8 cellular contexts compared by ENCODE assay signal in genomic region chr3:127775398-127776109, GRCh38. TPM values are rescaled to one million over a fixed set of nuclear protein-coding genes. Genes with fewer than 3 reads are reported as not detected.
DNase-seq lines count a peak whose midpoint lies in the region; ATAC-seq, FAIRE-seq and TF ChIP-seq lines count a peak whose summit lies in the region.

No MANE protein-coding gene starts in this region.

- H3K4me3 Mint-ChIP-seq in effector memory CD8-positive, alpha-beta T cell: no peak overlapping the region
- peak overlapping the region; percentile 53 for H3K4me3 Mint-ChIP-seq in osteocyte (ENCODE audit: unreplicated experiment)

- no peaks in the 10 kb centered on the region for H3K36me3 Mint-ChIP-seq in effector memory CD8-positive, alpha-beta T cell (ENCODE audit: insufficient read depth)
- H3K36me3 Mint-ChIP-seq in osteocyte (ENCODE audit: unreplicated experiment): peaks cover 12% of the 10 kb centered on the region

- H3K27me3 Mint-ChIP-seq in effector memory CD8-positive, alpha-beta T cell: peaks cover 6 to 12% of the 10 kb centered on the region in 2 donors
- no peaks in the 10 kb centered on the region for H3K27me3 Mint-ChIP-seq in osteocyte (ENCODE audit: unreplicated experiment)

- no peak for ATAC-seq in effector memory CD8-positive, alpha-beta T cell (replicated peaks)
- ATAC-seq in HG02852 (IDR thresholded peaks at IDR 0.05; ENCODE audit: unreplicated experiment) (no peak), GM21360 (IDR thresholded peaks at IDR 0.05; ENCODE audit: unreplicated experiment) (no peak), HG02763 (IDR thresholded peaks at IDR 0.05; ENCODE audit: unreplicated experiment) (no peak)

- H3K27ac Mint-ChIP-seq in effector memory CD8-positive, alpha-beta T cell: peak overlapping the region; percentile 63 to 86
- peak overlapping the region; percentile 95 for H3K27ac Mint-ChIP-seq in osteocyte (ENCODE audit: unreplicated experiment)

- H3K4me1 Mint-ChIP-seq in effector memory CD8-positive, alpha-beta T cell (ENCODE audit: low read depth in 2 of 2): peaks cover 5 to 7% of the 10 kb centered on the region in 2 donors
- H3K4me1 Mint-ChIP-seq in osteocyte (ENCODE audit: unreplicated experiment): peaks cover 73% of the 10 kb centered on the region

- DNase-seq in GM18507 (ENCODE audit: extremely low spot score, insufficient read length, low read depth): no peak
- peak; percentile 55 to 87 for DNase-seq in NCI-H524 (lab: John Stamatoyannopoulos, UW)
- DNase-seq in effector memory CD8-positive, alpha-beta T cell: no peak
- DNase-seq in osteocyte (ENCODE audit: extremely low spot score, unreplicated experiment): peak; percentile 97
- no peak for DNase-seq in T-helper 2 cell

- no peak for TF ChIP-seq CTCF in osteocyte (IDR thresholded peaks at IDR 0.05)

- no peaks in the 10 kb centered on the region for H3K9me3 Mint-ChIP-seq in effector memory CD8-positive, alpha-beta T cell
- H3K9me3 Mint-ChIP-seq in osteocyte (ENCODE audit: unreplicated experiment): no peaks in the 10 kb centered on the region

- FAIRE-seq in GM18507 (lab: Jason Lieb, UNC): peak; percentile 74

RNA-seq across cellular contexts. Expression of gene MGLL, which starts 46.8 kb away (rescaled TPM):
- 102 and 112 TPM in 2 replicates for total RNA-seq in osteocyte

Comparison
In these comparisons a context has a peak if more than half of its experiments do, and no peak if none do; other contexts are left out.
1. DNase-seq: peak in NCI-H524 (2 of 2) and osteocyte (single experiment); none in GM18507 (single experiment), effector memory CD8-positive, alpha-beta T cell (0 of 3) and T-helper 2 cell (0 of 5).